ENCODE assay signal across 12 cellular contexts in the genomic region with DNA sequence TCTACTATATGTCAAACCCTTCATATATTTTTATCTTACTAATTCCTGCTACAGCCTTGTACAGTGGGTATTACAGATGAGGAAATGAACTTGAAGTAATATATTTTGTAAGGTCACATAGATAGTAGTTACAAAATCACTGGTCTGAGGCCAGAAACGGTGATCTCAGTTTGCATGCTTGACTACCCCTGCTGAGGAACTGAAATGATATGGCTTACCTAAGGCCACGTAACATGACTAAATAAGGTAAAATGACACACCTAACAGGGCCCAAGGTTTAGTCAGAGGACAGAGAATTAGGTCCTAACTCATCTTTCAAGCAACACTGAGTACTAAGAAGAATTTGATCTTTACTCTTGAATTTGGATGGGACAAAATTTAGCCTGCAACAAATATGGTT. TPM values are rescaled to one million over a fixed set of nuclear protein-coding genes. Genes with fewer than 3 reads are reported as not detected.
DNase-seq lines count a peak whose midpoint lies in the region; ATAC-seq, FAIRE-seq and TF ChIP-seq lines count a peak whose summit lies in the region.
"Had no signal": no experiment of that assay in that cellular context is flagged by ENCODE, and none has a peak within 500 bp of the region (broad histone marks: within the 10 kb centered on the region; RNA-seq: fewer than 3 reads in every experiment).

No MANE protein-coding gene starts in this region.

- peaks cover 2% of the 10 kb centered on the region for H3K27me3 Mint-ChIP-seq in activated CD4-positive, alpha-beta memory T cell treated with anti-CD3 and anti-CD28 coated beads, Interleukin-2, amount 10 ng/mL, durations not matched to agents 7 days and 5 days
- H3K27me3 Mint-ChIP-seq: T-cell had no signal

- H3K36me3 Mint-ChIP-seq in activated CD4-positive, alpha-beta memory T cell treated with anti-CD3 and anti-CD28 coated beads, Interleukin-2, amount 10 ng/mL, durations not matched to agents 7 days and 5 days (ENCODE audit: low read depth), result peaks cover 3% of the 10 kb centered on the region
- H3K36me3 Mint-ChIP-seq: T-cell had no signal

- POLR2A ChIA-PET in activated CD4-positive, alpha-beta memory T cell treated with anti-CD3 and anti-CD28 coated beads, Interleukin-2, amount 10 ng/mL, durations not matched to agents 7 days and 5 days (lab: Charles Lee), result no interaction called here

- peak; percentile 38 for ATAC-seq in GM21576 (IDR thresholded peaks at IDR 0.05; ENCODE audit: unreplicated experiment)
- ATAC-seq in HG03565 (IDR thresholded peaks at IDR 0.05; ENCODE audit: unreplicated experiment), result peak; percentile 25
- ATAC-seq: left lobe of liver, right cardiac atrium, T-cell had no signal

- no peaks in the 10 kb centered on the region for H3K9me3 Mint-ChIP-seq in activated CD4-positive, alpha-beta memory T cell treated with anti-CD3 and anti-CD28 coated beads, Interleukin-2, amount 10 ng/mL, durations not matched to agents 7 days and 5 days
- H3K9me3 Mint-ChIP-seq: T-cell had no signal

- no peak for DNase-seq in GM18507 (ENCODE audit: extremely low spot score, insufficient read length, low read depth)
- peak; percentile 83 for DNase-seq in erythroblast (lab: John Stamatoyannopoulos, UW)
- no peak for DNase-seq in stimulated activated CD4-positive, alpha-beta T cell treated with anti-CD3 and anti-CD28 coated beads, Interleukin-2, amount 100 ng/mL, for 24 hours
- DNase-seq in activated CD4-positive, alpha-beta memory T cell treated with anti-CD3 and anti-CD28 coated beads, Interleukin-2, amount 10 ng/mL, durations not matched to agents 7 days and 5 days, result no peak
- no peak for DNase-seq in GOT3 (lab: John Stamatoyannopoulos, UW)
- no peak for DNase-seq in amniotic stem cell (lab: John Stamatoyannopoulos, UW)
- DNase-seq: DMS153, right cardiac atrium, T-cell had no signal

- peak; percentile 80 for FAIRE-seq in GM18507 (lab: Jason Lieb, UNC)

- peaks cover 29% of the 10 kb centered on the region for H3K4me1 Mint-ChIP-seq in activated CD4-positive, alpha-beta memory T cell treated with anti-CD3 and anti-CD28 coated beads, Interleukin-2, amount 10 ng/mL, durations not matched to agents 7 days and 5 days

- no peak for TF ChIP-seq POLR2A in erythroblast (IDR thresholded peaks at IDR 0.05; ENCODE audit: low read length)

- no peak overlapping the region for H3K4me3 Mint-ChIP-seq in activated CD4-positive, alpha-beta memory T cell treated with anti-CD3 and anti-CD28 coated beads, Interleukin-2, amount 10 ng/mL, durations not matched to agents 7 days and 5 days
- H3K4me3 Mint-ChIP-seq: T-cell had no signal

- no peak overlapping the region for H3K27ac Mint-ChIP-seq in activated CD4-positive, alpha-beta memory T cell treated with anti-CD3 and anti-CD28 coated beads, Interleukin-2, amount 10 ng/mL, durations not matched to agents 7 days and 5 days
- H3K27ac Mint-ChIP-seq: T-cell had no signal

- CTCF ChIA-PET in activated CD4-positive, alpha-beta memory T cell treated with anti-CD3 and anti-CD28 coated beads, Interleukin-2, amount 10 ng/mL, durations not matched to agents 7 days and 5 days (lab: Charles Lee), result no interaction called here

RNA-seq across cellular contexts. Expression of gene COMMD8, which starts 1.5 kb away (rescaled TPM):
- total RNA-seq in activated CD4-positive, alpha-beta memory T cell treated with anti-CD3 and anti-CD28 coated beads, Interleukin-2, amount 10 ng/mL, durations not matched to agents 7 days and 5 days, result 10 to 100 TPM; 24.9 to 26.3 TPM

RNA-seq across cellular contexts. Expression of gene ATP10D, which starts 20.1 kb away (rescaled TPM):
- 1 to 10 TPM; 7.4 to 8.1 TPM for total RNA-seq in activated CD4-positive, alpha-beta memory T cell treated with anti-CD3 and anti-CD28 coated beads, Interleukin-2, amount 10 ng/mL, durations not matched to agents 7 days and 5 days

Comparison
In these comparisons a context has a peak if more than half of its experiments do, and no peak if none do; other contexts are left out.
1. DNase-seq: peak in erythroblast (2 of 2); none in GM18507 (single experiment), stimulated activated CD4-positive, alpha-beta T cell treated with anti-CD3 and anti-CD28 coated beads, Interleukin-2, amount 100 ng/mL, for 24 hours (0 of 2), activated CD4-positive, alpha-beta memory T cell treated with anti-CD3 and anti-CD28 coated beads, Interleukin-2, amount 10 ng/mL, durations not matched to agents 7 days and 5 days (single experiment), GOT3 (single experiment) and amniotic stem cell (single experiment).